Comparison of ENCODE assay signal across 1 cellular context in the genomic region with DNA sequence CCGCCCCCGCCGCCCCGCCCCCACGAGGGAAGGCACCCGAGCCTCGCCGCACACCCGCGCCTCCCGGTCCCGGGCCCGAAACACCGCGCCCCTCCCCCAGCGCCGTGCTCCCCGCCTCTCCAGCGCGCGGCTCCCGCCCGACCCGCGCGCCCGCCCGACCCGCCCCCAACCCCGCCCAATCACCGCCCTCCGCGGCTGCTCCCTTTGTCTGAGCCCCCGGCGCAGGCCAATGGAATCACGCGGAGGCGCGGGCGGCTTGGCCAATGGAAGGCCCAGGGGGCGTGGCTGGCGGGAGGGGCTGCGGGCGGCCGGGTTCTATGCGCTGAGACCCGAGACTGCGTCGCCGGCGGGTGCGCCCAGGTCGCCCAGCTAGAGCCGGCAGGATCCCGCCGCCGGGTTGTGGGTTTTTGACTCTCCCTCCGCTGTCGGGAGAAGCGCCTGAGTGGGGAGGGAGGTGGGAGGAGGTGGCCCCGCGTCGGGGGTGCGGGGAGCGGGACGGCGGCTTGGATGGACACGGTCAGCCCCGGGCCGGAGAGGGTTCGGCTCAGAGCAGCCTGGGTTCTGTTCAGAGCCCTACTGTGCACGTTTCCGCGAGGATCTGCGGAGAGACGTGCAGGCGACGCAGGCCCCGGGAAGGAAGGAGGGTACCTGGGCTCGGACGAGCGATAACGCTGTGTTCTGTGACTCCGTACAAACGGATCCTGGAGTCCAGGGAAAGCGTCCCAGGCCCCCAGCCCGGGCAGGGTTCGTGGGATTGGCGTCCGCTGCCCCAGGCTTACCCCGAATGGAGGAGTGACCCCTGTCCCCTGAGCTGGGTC.
TF ChIP-seq lines count a peak whose summit lies in the region.

No MANE protein-coding gene starts in this region.

TF ChIP-seq in HepG2, 621 proteins besides CTCF, POLR2A, EP300 and RAD21 (continued from another document and continues in another):
- peak; percentile 10; the same call in 1 of the 2 replicates for TF ChIP-seq RARA (CRISPR knock-in tag; IDR thresholded peaks at IDR 0.05)
- TF ChIP-seq ZFAT (CRISPR knock-in tag; conservative IDR thresholded peaks at IDR 0.05): no peak
- TF ChIP-seq, protein P1, sequence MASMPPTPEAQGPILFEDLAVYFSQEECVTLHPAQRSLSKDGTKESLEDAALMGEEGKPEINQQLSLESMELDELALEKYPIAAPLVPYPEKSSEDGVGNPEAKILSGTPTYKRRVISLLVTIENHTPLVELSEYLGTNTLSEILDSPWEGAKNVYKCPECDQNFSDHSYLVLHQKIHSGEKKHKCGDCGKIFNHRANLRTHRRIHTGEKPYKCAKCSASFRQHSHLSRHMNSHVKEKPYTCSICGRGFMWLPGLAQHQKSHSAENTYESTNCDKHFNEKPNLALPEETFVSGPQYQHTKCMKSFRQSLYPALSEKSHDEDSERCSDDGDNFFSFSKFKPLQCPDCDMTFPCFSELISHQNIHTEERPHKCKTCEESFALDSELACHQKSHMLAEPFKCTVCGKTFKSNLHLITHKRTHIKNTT (CRISPR knock-in tag; IDR thresholded peaks at IDR 0.05): no peak
- TF ChIP-seq PHF8 (CRISPR knock-in tag; IDR thresholded peaks at IDR 0.05): peak; percentile 45; the same call in 1 of the 2 replicates
- TF ChIP-seq, protein P2, sequence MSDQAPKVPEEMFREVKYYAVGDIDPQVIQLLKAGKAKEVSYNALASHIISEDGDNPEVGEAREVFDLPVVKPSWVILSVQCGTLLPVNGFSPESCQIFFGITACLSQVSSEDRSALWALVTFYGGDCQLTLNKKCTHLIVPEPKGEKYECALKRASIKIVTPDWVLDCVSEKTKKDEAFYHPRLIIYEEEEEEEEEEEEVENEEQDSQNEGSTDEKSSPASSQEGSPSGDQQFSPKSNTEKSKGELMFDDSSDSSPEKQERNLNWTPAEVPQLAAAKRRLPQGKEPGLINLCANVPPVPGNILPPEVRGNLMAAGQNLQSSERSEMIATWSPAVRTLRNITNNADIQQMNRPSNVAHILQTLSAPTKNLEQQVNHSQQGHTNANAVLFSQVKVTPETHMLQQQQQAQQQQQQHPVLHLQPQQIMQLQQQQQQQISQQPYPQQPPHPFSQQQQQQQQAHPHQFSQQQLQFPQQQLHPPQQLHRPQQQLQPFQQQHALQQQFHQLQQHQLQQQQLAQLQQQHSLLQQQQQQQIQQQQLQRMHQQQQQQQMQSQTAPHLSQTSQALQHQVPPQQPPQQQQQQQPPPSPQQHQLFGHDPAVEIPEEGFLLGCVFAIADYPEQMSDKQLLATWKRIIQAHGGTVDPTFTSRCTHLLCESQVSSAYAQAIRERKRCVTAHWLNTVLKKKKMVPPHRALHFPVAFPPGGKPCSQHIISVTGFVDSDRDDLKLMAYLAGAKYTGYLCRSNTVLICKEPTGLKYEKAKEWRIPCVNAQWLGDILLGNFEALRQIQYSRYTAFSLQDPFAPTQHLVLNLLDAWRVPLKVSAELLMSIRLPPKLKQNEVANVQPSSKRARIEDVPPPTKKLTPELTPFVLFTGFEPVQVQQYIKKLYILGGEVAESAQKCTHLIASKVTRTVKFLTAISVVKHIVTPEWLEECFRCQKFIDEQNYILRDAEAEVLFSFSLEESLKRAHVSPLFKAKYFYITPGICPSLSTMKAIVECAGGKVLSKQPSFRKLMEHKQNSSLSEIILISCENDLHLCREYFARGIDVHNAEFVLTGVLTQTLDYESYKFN (CRISPR knock-in tag; conservative IDR thresholded peaks at IDR 0.05): peak; percentile 43
- no peak for TF ChIP-seq FOXA3 (CRISPR knock-in tag; IDR thresholded peaks at IDR 0.05)
- no peak for TF ChIP-seq FOXK1 (CRISPR knock-in tag; IDR thresholded peaks at IDR 0.05; ENCODE audit: borderline replicate concordance, low read depth)
- 0 out of 2 replicates have a peak, but pooled peaks have one; percentile 23 for TF ChIP-seq ZNF331 (CRISPR knock-in tag; IDR thresholded peaks at IDR 0.05)
- TF ChIP-seq SRY (CRISPR knock-in tag; IDR thresholded peaks at IDR 0.05): 0 out of 2 replicates have a peak, but pooled peaks have one; percentile 65
- 0 out of 2 replicates have a peak, but pooled peaks have one; percentile 63 for TF ChIP-seq WIZ (CRISPR knock-in tag; IDR thresholded peaks at IDR 0.05)
- no peak for TF ChIP-seq POLR2AphosphoS2 (IDR thresholded peaks at IDR 0.05; ENCODE audit: low read depth, low read length)
- TF ChIP-seq, protein P3, sequence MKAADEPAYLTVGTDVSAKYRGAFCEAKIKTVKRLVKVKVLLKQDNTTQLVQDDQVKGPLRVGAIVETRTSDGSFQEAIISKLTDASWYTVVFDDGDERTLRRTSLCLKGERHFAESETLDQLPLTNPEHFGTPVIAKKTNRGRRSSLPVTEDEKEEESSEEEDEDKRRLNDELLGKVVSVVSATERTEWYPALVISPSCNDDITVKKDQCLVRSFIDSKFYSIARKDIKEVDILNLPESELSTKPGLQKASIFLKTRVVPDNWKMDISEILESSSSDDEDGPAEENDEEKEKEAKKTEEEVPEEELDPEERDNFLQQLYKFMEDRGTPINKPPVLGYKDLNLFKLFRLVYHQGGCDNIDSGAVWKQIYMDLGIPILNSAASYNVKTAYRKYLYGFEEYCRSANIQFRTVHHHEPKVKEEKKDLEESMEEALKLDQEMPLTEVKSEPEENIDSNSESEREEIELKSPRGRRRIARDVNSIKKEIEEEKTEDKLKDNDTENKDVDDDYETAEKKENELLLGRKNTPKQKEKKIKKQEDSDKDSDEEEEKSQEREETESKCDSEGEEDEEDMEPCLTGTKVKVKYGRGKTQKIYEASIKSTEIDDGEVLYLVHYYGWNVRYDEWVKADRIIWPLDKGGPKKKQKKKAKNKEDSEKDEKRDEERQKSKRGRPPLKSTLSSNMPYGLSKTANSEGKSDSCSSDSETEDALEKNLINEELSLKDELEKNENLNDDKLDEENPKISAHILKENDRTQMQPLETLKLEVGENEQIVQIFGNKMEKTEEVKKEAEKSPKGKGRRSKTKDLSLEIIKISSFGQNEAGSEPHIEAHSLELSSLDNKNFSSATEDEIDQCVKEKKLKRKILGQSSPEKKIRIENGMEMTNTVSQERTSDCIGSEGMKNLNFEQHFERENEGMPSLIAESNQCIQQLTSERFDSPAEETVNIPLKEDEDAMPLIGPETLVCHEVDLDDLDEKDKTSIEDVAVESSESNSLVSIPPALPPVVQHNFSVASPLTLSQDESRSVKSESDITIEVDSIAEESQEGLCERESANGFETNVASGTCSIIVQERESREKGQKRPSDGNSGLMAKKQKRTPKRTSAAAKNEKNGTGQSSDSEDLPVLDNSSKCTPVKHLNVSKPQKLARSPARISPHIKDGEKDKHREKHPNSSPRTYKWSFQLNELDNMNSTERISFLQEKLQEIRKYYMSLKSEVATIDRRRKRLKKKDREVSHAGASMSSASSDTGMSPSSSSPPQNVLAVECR (CRISPR knock-in tag; IDR thresholded peaks at IDR 0.05; ENCODE audit: borderline replicate concordance): peak; percentile 4; the same call in 1 of the 2 replicates
- TF ChIP-seq AGO2 (optimal IDR thresholded peaks at IDR 0.05; ENCODE audit: low read depth, low read length): peak; percentile 59
- TF ChIP-seq ZNF75D (CRISPR knock-in tag; IDR thresholded peaks at IDR 0.05; ENCODE audit: borderline replicate concordance): no peak
- no peak for TF ChIP-seq HNRNPL (IDR thresholded peaks at IDR 0.05; ENCODE audit: low read depth, low read length)
- peak; percentile 67; the same call in 1 of the 2 replicates for TF ChIP-seq ZZZ3 (CRISPR knock-in tag; IDR thresholded peaks at IDR 0.05; ENCODE audit: borderline replicate concordance)
- no peak; the same call in 1 of the 2 replicates for TF ChIP-seq ZNF589 (CRISPR knock-in tag; conservative IDR thresholded peaks at IDR 0.05)
- 0 out of 2 replicates have a peak, but pooled peaks have one; percentile 20 for TF ChIP-seq ZKSCAN1 (IDR thresholded peaks at IDR 0.05; ENCODE audit: low read length)
- peak; percentile 54; the same call in 1 of the 2 replicates for TF ChIP-seq RNF2 (conservative IDR thresholded peaks at IDR 0.05; ENCODE audit: low read depth)
- TF ChIP-seq, protein P4, sequence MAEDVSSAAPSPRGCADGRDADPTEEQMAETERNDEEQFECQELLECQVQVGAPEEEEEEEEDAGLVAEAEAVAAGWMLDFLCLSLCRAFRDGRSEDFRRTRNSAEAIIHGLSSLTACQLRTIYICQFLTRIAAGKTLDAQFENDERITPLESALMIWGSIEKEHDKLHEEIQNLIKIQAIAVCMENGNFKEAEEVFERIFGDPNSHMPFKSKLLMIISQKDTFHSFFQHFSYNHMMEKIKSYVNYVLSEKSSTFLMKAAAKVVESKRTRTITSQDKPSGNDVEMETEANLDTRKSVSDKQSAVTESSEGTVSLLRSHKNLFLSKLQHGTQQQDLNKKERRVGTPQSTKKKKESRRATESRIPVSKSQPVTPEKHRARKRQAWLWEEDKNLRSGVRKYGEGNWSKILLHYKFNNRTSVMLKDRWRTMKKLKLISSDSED (CRISPR knock-in tag; IDR thresholded peaks at IDR 0.05): 0 out of 2 replicates have a peak, but pooled peaks have one; percentile 34
- TF ChIP-seq CBX2 (IDR thresholded peaks at IDR 0.05; ENCODE audit: low read depth, low read length): peak; percentile 13; the same call in 1 of the 2 replicates
- TF ChIP-seq CBX2 (CRISPR knock-in tag; IDR thresholded peaks at IDR 0.05; ENCODE audit: low read depth): peak; percentile 94
- peak; percentile 94 for TF ChIP-seq EED (CRISPR knock-in tag; IDR thresholded peaks at IDR 0.05)
- TF ChIP-seq, protein P5, sequence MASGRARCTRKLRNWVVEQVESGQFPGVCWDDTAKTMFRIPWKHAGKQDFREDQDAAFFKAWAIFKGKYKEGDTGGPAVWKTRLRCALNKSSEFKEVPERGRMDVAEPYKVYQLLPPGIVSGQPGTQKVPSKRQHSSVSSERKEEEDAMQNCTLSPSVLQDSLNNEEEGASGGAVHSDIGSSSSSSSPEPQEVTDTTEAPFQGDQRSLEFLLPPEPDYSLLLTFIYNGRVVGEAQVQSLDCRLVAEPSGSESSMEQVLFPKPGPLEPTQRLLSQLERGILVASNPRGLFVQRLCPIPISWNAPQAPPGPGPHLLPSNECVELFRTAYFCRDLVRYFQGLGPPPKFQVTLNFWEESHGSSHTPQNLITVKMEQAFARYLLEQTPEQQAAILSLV (CRISPR knock-in tag; IDR thresholded peaks at IDR 0.05; ENCODE audit: borderline replicate concordance): 0 out of 2 replicates have a peak, but pooled peaks have one; percentile 79
- TF ChIP-seq, protein P6, sequence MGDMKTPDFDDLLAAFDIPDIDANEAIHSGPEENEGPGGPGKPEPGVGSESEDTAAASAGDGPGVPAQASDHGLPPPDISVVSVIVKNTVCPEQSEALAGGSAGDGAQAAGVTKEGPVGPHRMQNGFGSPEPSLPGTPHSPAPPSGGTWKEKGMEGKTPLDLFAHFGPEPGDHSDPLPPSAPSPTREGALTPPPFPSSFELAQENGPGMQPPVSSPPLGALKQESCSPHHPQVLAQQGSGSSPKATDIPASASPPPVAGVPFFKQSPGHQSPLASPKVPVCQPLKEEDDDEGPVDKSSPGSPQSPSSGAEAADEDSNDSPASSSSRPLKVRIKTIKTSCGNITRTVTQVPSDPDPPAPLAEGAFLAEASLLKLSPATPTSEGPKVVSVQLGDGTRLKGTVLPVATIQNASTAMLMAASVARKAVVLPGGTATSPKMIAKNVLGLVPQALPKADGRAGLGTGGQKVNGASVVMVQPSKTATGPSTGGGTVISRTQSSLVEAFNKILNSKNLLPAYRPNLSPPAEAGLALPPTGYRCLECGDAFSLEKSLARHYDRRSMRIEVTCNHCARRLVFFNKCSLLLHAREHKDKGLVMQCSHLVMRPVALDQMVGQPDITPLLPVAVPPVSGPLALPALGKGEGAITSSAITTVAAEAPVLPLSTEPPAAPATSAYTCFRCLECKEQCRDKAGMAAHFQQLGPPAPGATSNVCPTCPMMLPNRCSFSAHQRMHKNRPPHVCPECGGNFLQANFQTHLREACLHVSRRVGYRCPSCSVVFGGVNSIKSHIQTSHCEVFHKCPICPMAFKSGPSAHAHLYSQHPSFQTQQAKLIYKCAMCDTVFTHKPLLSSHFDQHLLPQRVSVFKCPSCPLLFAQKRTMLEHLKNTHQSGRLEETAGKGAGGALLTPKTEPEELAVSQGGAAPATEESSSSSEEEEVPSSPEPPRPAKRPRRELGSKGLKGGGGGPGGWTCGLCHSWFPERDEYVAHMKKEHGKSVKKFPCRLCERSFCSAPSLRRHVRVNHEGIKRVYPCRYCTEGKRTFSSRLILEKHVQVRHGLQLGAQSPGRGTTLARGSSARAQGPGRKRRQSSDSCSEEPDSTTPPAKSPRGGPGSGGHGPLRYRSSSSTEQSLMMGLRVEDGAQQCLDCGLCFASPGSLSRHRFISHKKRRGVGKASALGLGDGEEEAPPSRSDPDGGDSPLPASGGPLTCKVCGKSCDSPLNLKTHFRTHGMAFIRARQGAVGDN (CRISPR knock-in tag; IDR thresholded peaks at IDR 0.05): peak; percentile 11; the same call in 1 of the 2 replicates
- TF ChIP-seq GTF3A (CRISPR knock-in tag; conservative IDR thresholded peaks at IDR 0.05): 0 out of 2 replicates have a peak, but pooled peaks have one; percentile 38
- no peak for TF ChIP-seq NCOA5 (CRISPR knock-in tag; IDR thresholded peaks at IDR 0.05)
- TF ChIP-seq MIER2 (CRISPR knock-in tag; IDR thresholded peaks at IDR 0.05): no peak
- 0 out of 2 replicates have a peak, but pooled peaks have one; percentile 8 for TF ChIP-seq HNF4A (CRISPR knock-in tag; IDR thresholded peaks at IDR 0.05)
- TF ChIP-seq, protein P7, sequence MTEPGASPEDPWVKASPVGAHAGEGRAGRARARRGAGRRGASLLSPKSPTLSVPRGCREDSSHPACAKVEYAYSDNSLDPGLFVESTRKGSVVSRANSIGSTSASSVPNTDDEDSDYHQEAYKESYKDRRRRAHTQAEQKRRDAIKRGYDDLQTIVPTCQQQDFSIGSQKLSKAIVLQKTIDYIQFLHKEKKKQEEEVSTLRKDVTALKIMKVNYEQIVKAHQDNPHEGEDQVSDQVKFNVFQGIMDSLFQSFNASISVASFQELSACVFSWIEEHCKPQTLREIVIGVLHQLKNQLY (CRISPR knock-in tag; IDR thresholded peaks at IDR 0.05): 0 out of 2 replicates have a peak, but pooled peaks have one; percentile 21
- peak; percentile 92 for TF ChIP-seq HNRNPLL (IDR thresholded peaks at IDR 0.05; ENCODE audit: low read depth, low read length, poor library complexity, severe bottlenecking)
